ENCODE assay signal across 1 cellular context in the genomic region with DNA sequence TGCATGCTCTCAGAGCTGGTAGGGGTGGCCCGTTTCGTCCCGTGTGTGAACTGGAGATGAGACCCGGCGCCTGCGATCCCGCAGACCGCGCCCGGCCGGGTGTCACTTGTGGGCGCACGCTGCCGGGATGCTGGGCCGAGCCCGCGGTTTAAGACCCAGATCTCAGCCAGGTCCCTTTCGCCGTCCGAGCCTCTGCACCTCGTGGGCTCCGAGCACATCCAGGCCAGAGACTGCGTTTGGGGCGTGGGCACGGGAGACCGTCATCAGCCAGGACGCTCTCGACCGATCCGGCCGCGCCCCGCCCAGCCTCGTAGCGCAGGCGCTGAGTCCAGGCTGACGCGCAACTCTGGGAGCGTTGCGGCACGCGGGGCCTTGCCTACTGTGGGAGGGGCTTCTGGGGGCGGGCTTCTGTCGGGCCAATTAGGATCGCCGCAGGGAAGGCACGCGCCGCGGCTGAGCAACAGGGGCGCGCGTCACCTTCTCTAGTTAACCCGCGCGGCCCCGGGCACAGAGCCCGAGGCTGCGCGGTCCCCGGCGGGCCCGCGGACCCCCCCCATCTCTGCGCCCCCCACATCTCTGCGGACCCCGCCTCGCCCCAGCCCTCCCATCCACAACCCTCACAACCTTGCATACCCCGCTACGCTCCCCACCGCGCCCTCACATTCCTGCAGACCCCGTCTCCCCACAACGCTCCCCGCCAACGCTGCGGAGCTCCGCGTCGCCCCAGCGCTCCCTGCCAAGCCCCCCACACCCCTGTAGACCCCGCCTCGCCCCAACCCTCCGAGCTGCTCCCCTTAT.
TF ChIP-seq lines count a peak whose summit lies in the region.

No MANE protein-coding gene starts in this region.

TF ChIP-seq in GM12878, 131 proteins besides CTCF, POLR2A, EP300 and RAD21:
- TF ChIP-seq CREM (IDR thresholded peaks at IDR 0.05; ENCODE audit: low read depth) (peak; percentile 75), SRF (IDR thresholded peaks at IDR 0.05; ENCODE audit: low read depth in 2 of 2, low read length in 2 of 2) (peak in 1 of 2 experiments; percentile 5; a peak in 1 of 4 replicates), SUPT20H (IDR thresholded peaks at IDR 0.05; ENCODE audit: borderline replicate concordance, control insufficient read depth, low read depth, low read length) (no peak), IRF4 (IDR thresholded peaks at IDR 0.05; ENCODE audit: low read depth, low read length) (no peak), MYC (IDR thresholded peaks at IDR 0.05; ENCODE audit: insufficient read depth, insufficient read length, insufficient replicate concordance, low read length, severe bottlenecking) (peak; percentile 76), MTA2 (IDR thresholded peaks at IDR 0.05; ENCODE audit: low read depth) (no peak), POU2F2 (IDR thresholded peaks at IDR 0.05; ENCODE audit: borderline replicate concordance, low read depth, low read length) (0 out of 3 replicates have a peak, but pooled peaks have one; percentile 40), ZNF207 (IDR thresholded peaks at IDR 0.05; ENCODE audit: borderline replicate concordance) (no peak; the same call in 1 of the 2 replicates), PAX5 (IDR thresholded peaks at IDR 0.05; ENCODE audit: borderline replicate concordance, low read depth, low read length) (0 out of 2 replicates have a peak, but pooled peaks have one; percentile 35), TARDBP (IDR thresholded peaks at IDR 0.05; ENCODE audit: borderline replicate concordance) (0 out of 2 replicates have a peak, but pooled peaks have one; percentile 48), CHD1 (IDR thresholded peaks at IDR 0.05; ENCODE audit: low read depth, low read length) (no peak), POLR2AphosphoS2 (IDR thresholded peaks at IDR 0.05; ENCODE audit: low read depth, low read length) (peak; percentile 61), SIN3A (IDR thresholded peaks at IDR 0.05; ENCODE audit: low read depth, low read length) (no peak), POLR2AphosphoS5 (IDR thresholded peaks at IDR 0.05; ENCODE audit: low read length) (peak; percentile 65; the same call in 1 of the 2 replicates), SUZ12 (IDR thresholded peaks at IDR 0.05; ENCODE audit: unreplicated experiment) (no peak), TCF3 (IDR thresholded peaks at IDR 0.05; ENCODE audit: borderline replicate concordance, insufficient read depth, low read depth, low read length) (no peak), ATF2 (IDR thresholded peaks at IDR 0.05; ENCODE audit: low read length) (no peak), YY1 (IDR thresholded peaks at IDR 0.05; ENCODE audit: low read depth, low read length) (peak; percentile 7; the same call in 1 of the 2 replicates), RB1 (IDR thresholded peaks at IDR 0.05; ENCODE audit: borderline replicate concordance) (0 out of 2 replicates have a peak, but pooled peaks have one; percentile 36), IKZF1 (conservative IDR thresholded peaks at IDR 0.05) (peak; percentile 43; the same call in 1 of the 2 replicates), GATAD2B (conservative IDR thresholded peaks at IDR 0.05; ENCODE audit: low read depth) (0 out of 2 replicates have a peak, but pooled peaks have one; percentile 55), MXI1 (IDR thresholded peaks at IDR 0.05; ENCODE audit: low read depth, low read length) (peak; percentile 80), STAT3 (IDR thresholded peaks at IDR 0.05; ENCODE audit: low read depth, low read length) (no peak), ZSCAN29 (IDR thresholded peaks at IDR 0.05) (no peak), PML (IDR thresholded peaks at IDR 0.05; ENCODE audit: low read length) (0 out of 2 replicates have a peak, but pooled peaks have one; percentile 27), NRF1 (conservative IDR thresholded peaks at IDR 0.05; ENCODE audit: low read depth, low read length) (peak; percentile 78), BACH1 (IDR thresholded peaks at IDR 0.05; ENCODE audit: borderline replicate concordance) (peak; percentile 48; the same call in 1 of the 2 replicates), CREB1 (IDR thresholded peaks at IDR 0.05; ENCODE audit: low read depth) (peak; percentile 84), SP1 (IDR thresholded peaks at IDR 0.05; ENCODE audit: low read depth, low read length) (peak; percentile 73), NKRF (conservative IDR thresholded peaks at IDR 0.05) (peak; percentile 61; the same call in 1 of the 2 replicates), ZNF217 (IDR thresholded peaks at IDR 0.05) (no peak), TBL1XR1 (IDR thresholded peaks at IDR 0.05; ENCODE audit: low read depth, low read length) (no peak), ATF7 (IDR thresholded peaks at IDR 0.05; ENCODE audit: low read depth) (peak; percentile 27; the same call in 1 of the 2 replicates), SMC3 (IDR thresholded peaks at IDR 0.05; ENCODE audit: borderline replicate concordance, low read length) (no peak), BHLHE40 (IDR thresholded peaks at IDR 0.05; ENCODE audit: borderline replicate concordance in 1 of 2, low read depth in 2 of 2, low read length in 1 of 2) (peak; percentile 97 to 99), BCL3 (IDR thresholded peaks at IDR 0.05; ENCODE audit: borderline replicate concordance, insufficient read depth, low read depth, low read length, poor library complexity, severe bottlenecking) (peak; percentile 68), RAD51 (IDR thresholded peaks at IDR 0.05) (peak; percentile 44; the same call in 1 of the 2 replicates), LARP7 (IDR thresholded peaks at IDR 0.05) (peak; percentile 52; the same call in 1 of the 2 replicates), KDM1A (IDR thresholded peaks at IDR 0.05; ENCODE audit: borderline replicate concordance) (no peak), MTA3 (IDR thresholded peaks at IDR 0.05; ENCODE audit: borderline replicate concordance, low read length) (peak; percentile 22; the same call in 1 of the 2 replicates)
- TF ChIP-seq, protein P1, sequence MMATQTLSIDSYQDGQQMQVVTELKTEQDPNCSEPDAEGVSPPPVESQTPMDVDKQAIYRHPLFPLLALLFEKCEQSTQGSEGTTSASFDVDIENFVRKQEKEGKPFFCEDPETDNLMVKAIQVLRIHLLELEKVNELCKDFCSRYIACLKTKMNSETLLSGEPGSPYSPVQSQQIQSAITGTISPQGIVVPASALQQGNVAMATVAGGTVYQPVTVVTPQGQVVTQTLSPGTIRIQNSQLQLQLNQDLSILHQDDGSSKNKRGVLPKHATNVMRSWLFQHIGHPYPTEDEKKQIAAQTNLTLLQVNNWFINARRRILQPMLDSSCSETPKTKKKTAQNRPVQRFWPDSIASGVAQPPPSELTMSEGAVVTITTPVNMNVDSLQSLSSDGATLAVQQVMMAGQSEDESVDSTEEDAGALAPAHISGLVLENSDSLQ (IDR thresholded peaks at IDR 0.05) = peak; percentile 16; the same call in 1 of the 2 replicates
- TF ChIP-seq, protein P2, sequence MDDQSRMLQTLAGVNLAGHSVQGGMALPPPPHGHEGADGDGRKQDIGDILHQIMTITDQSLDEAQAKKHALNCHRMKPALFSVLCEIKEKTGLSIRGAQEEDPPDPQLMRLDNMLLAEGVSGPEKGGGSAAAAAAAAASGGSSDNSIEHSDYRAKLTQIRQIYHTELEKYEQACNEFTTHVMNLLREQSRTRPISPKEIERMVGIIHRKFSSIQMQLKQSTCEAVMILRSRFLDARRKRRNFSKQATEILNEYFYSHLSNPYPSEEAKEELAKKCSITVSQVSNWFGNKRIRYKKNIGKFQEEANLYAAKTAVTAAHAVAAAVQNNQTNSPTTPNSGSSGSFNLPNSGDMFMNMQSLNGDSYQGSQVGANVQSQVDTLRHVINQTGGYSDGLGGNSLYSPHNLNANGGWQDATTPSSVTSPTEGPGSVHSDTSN (IDR thresholded peaks at IDR 0.05; ENCODE audit: insufficient replicate concordance, low read depth, low read length) = no peak
- TF ChIP-seq, protein P3, sequence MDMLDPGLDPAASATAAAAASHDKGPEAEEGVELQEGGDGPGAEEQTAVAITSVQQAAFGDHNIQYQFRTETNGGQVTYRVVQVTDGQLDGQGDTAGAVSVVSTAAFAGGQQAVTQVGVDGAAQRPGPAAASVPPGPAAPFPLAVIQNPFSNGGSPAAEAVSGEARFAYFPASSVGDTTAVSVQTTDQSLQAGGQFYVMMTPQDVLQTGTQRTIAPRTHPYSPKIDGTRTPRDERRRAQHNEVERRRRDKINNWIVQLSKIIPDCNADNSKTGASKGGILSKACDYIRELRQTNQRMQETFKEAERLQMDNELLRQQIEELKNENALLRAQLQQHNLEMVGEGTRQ (IDR thresholded peaks at IDR 0.05; ENCODE audit: borderline replicate concordance, low read depth, low read length) = peak; percentile 38
- TF ChIP-seq, protein P4, sequence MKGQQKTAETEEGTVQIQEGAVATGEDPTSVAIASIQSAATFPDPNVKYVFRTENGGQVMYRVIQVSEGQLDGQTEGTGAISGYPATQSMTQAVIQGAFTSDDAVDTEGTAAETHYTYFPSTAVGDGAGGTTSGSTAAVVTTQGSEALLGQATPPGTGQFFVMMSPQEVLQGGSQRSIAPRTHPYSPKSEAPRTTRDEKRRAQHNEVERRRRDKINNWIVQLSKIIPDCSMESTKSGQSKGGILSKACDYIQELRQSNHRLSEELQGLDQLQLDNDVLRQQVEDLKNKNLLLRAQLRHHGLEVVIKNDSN (IDR thresholded peaks at IDR 0.05; ENCODE audit: borderline replicate concordance, extremely low read length, insufficient read depth, low read depth, low read length) = peak; percentile 60
- TF ChIP-seq, protein P5, sequence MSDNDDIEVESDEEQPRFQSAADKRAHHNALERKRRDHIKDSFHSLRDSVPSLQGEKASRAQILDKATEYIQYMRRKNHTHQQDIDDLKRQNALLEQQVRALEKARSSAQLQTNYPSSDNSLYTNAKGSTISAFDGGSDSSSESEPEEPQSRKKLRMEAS (IDR thresholded peaks at IDR 0.05; ENCODE audit: low read depth, low read length) = peak; percentile 89; the same call in 1 of the 2 replicates
- TF ChIP-seq, protein P6, sequence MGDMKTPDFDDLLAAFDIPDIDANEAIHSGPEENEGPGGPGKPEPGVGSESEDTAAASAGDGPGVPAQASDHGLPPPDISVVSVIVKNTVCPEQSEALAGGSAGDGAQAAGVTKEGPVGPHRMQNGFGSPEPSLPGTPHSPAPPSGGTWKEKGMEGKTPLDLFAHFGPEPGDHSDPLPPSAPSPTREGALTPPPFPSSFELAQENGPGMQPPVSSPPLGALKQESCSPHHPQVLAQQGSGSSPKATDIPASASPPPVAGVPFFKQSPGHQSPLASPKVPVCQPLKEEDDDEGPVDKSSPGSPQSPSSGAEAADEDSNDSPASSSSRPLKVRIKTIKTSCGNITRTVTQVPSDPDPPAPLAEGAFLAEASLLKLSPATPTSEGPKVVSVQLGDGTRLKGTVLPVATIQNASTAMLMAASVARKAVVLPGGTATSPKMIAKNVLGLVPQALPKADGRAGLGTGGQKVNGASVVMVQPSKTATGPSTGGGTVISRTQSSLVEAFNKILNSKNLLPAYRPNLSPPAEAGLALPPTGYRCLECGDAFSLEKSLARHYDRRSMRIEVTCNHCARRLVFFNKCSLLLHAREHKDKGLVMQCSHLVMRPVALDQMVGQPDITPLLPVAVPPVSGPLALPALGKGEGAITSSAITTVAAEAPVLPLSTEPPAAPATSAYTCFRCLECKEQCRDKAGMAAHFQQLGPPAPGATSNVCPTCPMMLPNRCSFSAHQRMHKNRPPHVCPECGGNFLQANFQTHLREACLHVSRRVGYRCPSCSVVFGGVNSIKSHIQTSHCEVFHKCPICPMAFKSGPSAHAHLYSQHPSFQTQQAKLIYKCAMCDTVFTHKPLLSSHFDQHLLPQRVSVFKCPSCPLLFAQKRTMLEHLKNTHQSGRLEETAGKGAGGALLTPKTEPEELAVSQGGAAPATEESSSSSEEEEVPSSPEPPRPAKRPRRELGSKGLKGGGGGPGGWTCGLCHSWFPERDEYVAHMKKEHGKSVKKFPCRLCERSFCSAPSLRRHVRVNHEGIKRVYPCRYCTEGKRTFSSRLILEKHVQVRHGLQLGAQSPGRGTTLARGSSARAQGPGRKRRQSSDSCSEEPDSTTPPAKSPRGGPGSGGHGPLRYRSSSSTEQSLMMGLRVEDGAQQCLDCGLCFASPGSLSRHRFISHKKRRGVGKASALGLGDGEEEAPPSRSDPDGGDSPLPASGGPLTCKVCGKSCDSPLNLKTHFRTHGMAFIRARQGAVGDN (IDR thresholded peaks at IDR 0.05) = peak; percentile 89
